In genomic region chr1:59154406-59154805, GRCh38 we compare ENCODE assay signal across 15 cellular contexts.
DNase-seq lines count a peak whose midpoint lies in the region; ATAC-seq and TF ChIP-seq lines count a peak whose summit lies in the region.
"Had no signal": no experiment of that assay in that cellular context is flagged by ENCODE, and none has a peak within 500 bp of the region (broad histone marks: within the 10 kb centered on the region; RNA-seq: fewer than 3 reads in every experiment).

No MANE protein-coding gene starts in this region.

- H3K9ac ChIP-seq in mesenchymal stem cell (ENCODE audit: low read length) (no peak overlapping the region), smooth muscle cell (ENCODE audit: low read depth) (no peak overlapping the region)

- no peaks in the 10 kb centered on the region for H3K27me3 Mint-ChIP-seq in HFFc6 (ENCODE audit: insufficient read depth)
- H3K27me3 Mint-ChIP-seq: CD4-positive, alpha-beta T cell had no signal

- intact Hi-C loops in posterior vena cava (cut with DNase I): no loop called here

- H3K79me2 ChIP-seq in smooth muscle cell (ENCODE audit: low read depth): no peaks in the 10 kb centered on the region

- no peak overlapping the region for H3K14ac ChIP-seq in mesenchymal stem cell (ENCODE audit: low read length in 2 of 2)

- no peak overlapping the region for H3K18ac ChIP-seq in mesenchymal stem cell (ENCODE audit: low read depth in 1 of 2, low read length in 2 of 2)

- no peaks in the 10 kb centered on the region for H4K20me1 ChIP-seq in smooth muscle cell (ENCODE audit: low read depth)

- no peak overlapping the region for H4K8ac ChIP-seq in mesenchymal stem cell (ENCODE audit: low read length)

- H2BK120ac ChIP-seq in mesenchymal stem cell (ENCODE audit: low read depth, low read length): no peak overlapping the region

- H3K4me3 Mint-ChIP-seq in HFFc6: no peak overlapping the region
- H3K4me3 Mint-ChIP-seq: CD4-positive, alpha-beta T cell had no signal

- TF ChIP-seq CTCF in HFFc6 (IDR thresholded peaks at IDR 0.05): no peak
- TF ChIP-seq CTCF in smooth muscle cell (IDR thresholded peaks at IDR 0.05; ENCODE audit: borderline replicate concordance, insufficient read depth, poor library complexity, severe bottlenecking): no peak

- H3K9me3 ChIP-seq in mesenchymal stem cell (ENCODE audit: control insufficient read depth, low read length) (peaks cover 14% of the 10 kb centered on the region), smooth muscle cell (replicated peaks; ENCODE audit: low read depth) (no peaks in the 10 kb centered on the region)

- H3K36me3 Mint-ChIP-seq in HFFc6 (ENCODE audit: low read depth): peaks cover 18% of the 10 kb centered on the region

- H2BK15ac ChIP-seq in mesenchymal stem cell (ENCODE audit: low read depth, poor library complexity, severe bottlenecking): no peak overlapping the region

- peaks cover 79% of the 10 kb centered on the region for H3K4me1 Mint-ChIP-seq in HFFc6 (ENCODE audit: low read depth)

- ATAC-seq in HG03442 (IDR thresholded peaks at IDR 0.05; ENCODE audit: unreplicated experiment): no peak
- ATAC-seq: K562 had no signal

- H4K91ac ChIP-seq in mesenchymal stem cell (ENCODE audit: low read length): no peak overlapping the region

- no peak overlapping the region for H3K23ac ChIP-seq in mesenchymal stem cell (ENCODE audit: low read length in 2 of 2)

- H2BK5ac ChIP-seq in mesenchymal stem cell (ENCODE audit: low read depth, low read length, poor library complexity, severe bottlenecking): no peak overlapping the region

- no peak overlapping the region for H3K4me3 ChIP-seq in mesenchymal stem cell (ENCODE audit: insufficient read depth in 1 of 2, low read depth in 1 of 2, low read length in 2 of 2)
- H3K4me3 ChIP-seq in smooth muscle cell: no peak overlapping the region
- H3K4me3 ChIP-seq: K562 had no signal

- H3K4me2 ChIP-seq in mesenchymal stem cell (ENCODE audit: low read length, poor library complexity, severe bottlenecking) (no peak overlapping the region), smooth muscle cell (peak overlapping the region; percentile 14)

- H3K4me1 ChIP-seq in mesenchymal stem cell (ENCODE audit: control insufficient read depth, insufficient read depth, low read depth, low read length) (peaks cover 12% of the 10 kb centered on the region), smooth muscle cell (ENCODE audit: low read depth) (peaks cover 22% of the 10 kb centered on the region)
- H3K4me1 ChIP-seq: Caco-2 had no signal

- H2AK5ac ChIP-seq in mesenchymal stem cell (ENCODE audit: low read length, severe bottlenecking): peak overlapping the region; percentile 91

- H3K27ac ChIP-seq in mesenchymal stem cell (ENCODE audit: low read length, poor library complexity, severe bottlenecking) (no peak overlapping the region), smooth muscle cell (ENCODE audit: low read depth) (peak overlapping the region; percentile 60)
- H3K27ac ChIP-seq: C4-2B had no signal

- H3K27me3 ChIP-seq in mesenchymal stem cell (ENCODE audit: control insufficient read depth in 1 of 2, insufficient read depth in 1 of 2, low read length in 2 of 2): no peaks in the 10 kb centered on the region
- no peaks in the 10 kb centered on the region for H3K27me3 ChIP-seq in smooth muscle cell (ENCODE audit: low read depth)

- WGBS in mesenchymal stem cell: 93% methylated on average over 2 of the region's 2 CpGs
- 82% methylated on average over 2 of the region's 2 CpGs for WGBS in smooth muscle cell (ENCODE audit: low lambda C conversion rate)

- no peak overlapping the region for H2AFZ ChIP-seq in mesenchymal stem cell (ENCODE audit: low read depth, low read length)
- H2AFZ ChIP-seq in smooth muscle cell (ENCODE audit: low read depth): no peak overlapping the region

- peaks cover 13% of the 10 kb centered on the region for H3K9me3 Mint-ChIP-seq in HFFc6

- no peak for DNase-seq in HFFc6
- DNase-seq in mesenchymal stem cell: no peak
- no peak for DNase-seq in smooth muscle cell (lab: John Stamatoyannopoulos, UW; ENCODE audit: unreplicated experiment)
- no peak for DNase-seq in dedifferentiated amniotic fluid mesenchymal stem cell (ENCODE audit: extremely low spot score)
- DNase-seq in posterior vena cava (ENCODE audit: low spot score): no peak
- DNase-seq: ACHN; AML-193; Caco-2; CD4-positive, alpha-beta T cell; GDM1; GOT3; H7 had no signal

- H3K79me1 ChIP-seq in mesenchymal stem cell (replicated peaks; ENCODE audit: low read length, poor library complexity, severe bottlenecking): peaks cover 3% of the 10 kb centered on the region

- no peaks in the 10 kb centered on the region for H3K36me3 ChIP-seq in mesenchymal stem cell (ENCODE audit: control insufficient read depth in 1 of 2, insufficient read depth in 2 of 2, low read depth in 1 of 2, low read length in 2 of 2)
- no peaks in the 10 kb centered on the region for H3K36me3 ChIP-seq in smooth muscle cell (ENCODE audit: low read depth)

- no peak overlapping the region for H2BK12ac ChIP-seq in mesenchymal stem cell (ENCODE audit: low read length in 2 of 2)

- H3K27ac Mint-ChIP-seq in HFFc6: peak overlapping the region; percentile 53; the same call in 1 of the 2 replicates
- H3K27ac Mint-ChIP-seq: CD4-positive, alpha-beta T cell had no signal

- H3F3A ChIP-seq in smooth muscle cell (ENCODE audit: low read depth): peaks cover 44% of the 10 kb centered on the region

- no peak overlapping the region for H3K4ac ChIP-seq in mesenchymal stem cell (ENCODE audit: low read depth in 1 of 2, low read length in 2 of 2)
